ENCODE assay signal across 1 cellular context in the genomic region with DNA sequence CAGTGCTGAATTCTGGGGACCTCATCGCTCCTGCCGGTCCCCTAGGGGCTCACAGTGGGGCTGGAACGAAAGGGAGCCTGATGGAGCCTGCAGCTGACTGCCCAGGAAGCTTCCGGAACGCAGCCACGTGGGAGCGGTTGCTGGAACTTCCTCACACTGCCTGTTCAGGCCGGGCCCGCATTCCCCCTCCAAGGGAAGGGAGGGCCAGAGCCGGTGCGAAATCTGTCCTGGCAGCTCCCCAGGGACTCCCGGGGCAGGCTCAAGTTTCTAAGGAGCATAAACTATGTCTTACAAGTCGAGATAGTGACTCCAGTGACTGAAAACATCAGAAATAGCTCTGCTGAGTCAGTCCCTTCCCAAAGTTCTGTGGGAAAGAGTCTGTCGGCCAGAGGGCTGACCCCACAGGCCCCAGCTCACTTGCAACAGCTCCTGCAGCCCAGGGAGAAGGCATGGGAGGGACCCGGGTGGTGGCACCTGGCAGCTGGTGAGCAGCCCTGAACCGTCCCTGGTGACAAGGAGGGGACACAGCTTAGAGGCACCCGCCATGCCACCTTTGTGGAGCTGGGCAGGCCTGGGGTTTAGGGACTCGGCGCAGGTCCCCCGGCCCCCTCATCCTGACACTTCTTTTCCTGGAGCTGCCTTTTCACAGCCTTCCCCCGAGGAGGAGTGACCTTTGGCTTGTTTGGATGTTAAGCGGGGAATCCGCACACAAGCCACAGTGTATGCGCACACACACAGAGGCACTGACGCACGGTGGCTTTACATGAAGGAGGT.
TF ChIP-seq lines count a peak whose summit lies in the region.

No MANE protein-coding gene starts in this region.

TF ChIP-seq in K562, 482 proteins besides CTCF, POLR2A, EP300 and RAD21 (continued from another document):
- TF ChIP-seq CUX1 (CRISPR knock-in tag; IDR thresholded peaks at IDR 0.05) (no peak), ZNF76 (CRISPR knock-in tag; IDR thresholded peaks at IDR 0.05; ENCODE audit: borderline replicate concordance) (0 out of 2 replicates have a peak, but pooled peaks have one; percentile 3), MAX (CRISPR knock-in tag; IDR thresholded peaks at IDR 0.05) (peak; percentile 98)
